In genomic region chr3:16480861-16481569, GRCh38 we compare ENCODE assay signal across 9 cellular contexts. TPM values are rescaled to one million over a fixed set of nuclear protein-coding genes. Genes with fewer than 3 reads are reported as not detected.
DNase-seq lines count a peak whose midpoint lies in the region; ATAC-seq, FAIRE-seq and TF ChIP-seq lines count a peak whose summit lies in the region.
"Had no signal": no experiment of that assay in that cellular context is flagged by ENCODE, and none has a peak within 500 bp of the region (broad histone marks: within the 10 kb centered on the region; RNA-seq: fewer than 3 reads in every experiment).

No MANE protein-coding gene starts in this region.

- H3K27me3 ChIP-seq in OCI-LY3 (ENCODE audit: low read depth, low read length) = no peaks in the 10 kb centered on the region
- peaks cover 0 to 7% of the 10 kb centered on the region in 2 experiments; a peak in 2 of 5 replicates for H3K27me3 ChIP-seq in HepG2 (ENCODE audit: control insufficient read depth in 1 of 2, insufficient read depth in 2 of 2, low read length in 2 of 2)

- no TSS peak for BruUV-seq in HepG2 (replicated peaks; lab: Mats Ljungman, UMichigan)

- WGBS in A549 (ENCODE audit: missing lambda C conversion rate) = 12% methylated on average over 5 of the region's 5 CpGs
- WGBS in HepG2 (ENCODE audit: low lambda C conversion rate) = 9% methylated on average over 5 of the region's 5 CpGs

- TF ChIP-seq CTCF in A549 (IDR thresholded peaks at IDR 0.05) (no peak), OCI-LY3 (IDR thresholded peaks at IDR 0.05; ENCODE audit: low read depth, low read length) (no peak), fibroblast of the aortic adventitia (IDR thresholded peaks at IDR 0.05; ENCODE audit: insufficient read depth, low read length) (no peak), HepG2 (CRISPR knock-in tag; IDR thresholded peaks at IDR 0.05) (no peak)

- TF ChIP-seq EP300 in A549 (IDR thresholded peaks at IDR 0.05) (peak in 1 of 2 experiments; percentile 63; a peak in 1 of 5 replicates), HepG2 (IDR thresholded peaks at IDR 0.05; ENCODE audit: low read depth in 2 of 2, low read length in 2 of 2) (no peak), HepG2 (CRISPR knock-in tag; IDR thresholded peaks at IDR 0.05; ENCODE audit: borderline replicate concordance) (no peak)

- peak overlapping the region; percentile 69 for H3K4me2 ChIP-seq in A549
- H3K4me2 ChIP-seq in OCI-LY3 (ENCODE audit: low read length) = peak overlapping the region; percentile 55
- no peak overlapping the region for H3K4me2 ChIP-seq in HepG2 (ENCODE audit: low read depth, low read length)

- POLR2A ChIA-PET in A549 (lab: Yijun Ruan, JAX) = no interaction called here
- POLR2A ChIA-PET in HepG2 (lab: Yijun Ruan, JAX) = no interaction called here

- CTCF ChIA-PET in A549 (lab: Yijun Ruan, JAX) = no interaction called here
- CTCF ChIA-PET in HepG2 (lab: Yijun Ruan, JAX; ENCODE audit: low intra/inter-chr PET ratio, low total read pairs) = no interaction called here

- no peaks in the 10 kb centered on the region for H3K9me3 ChIP-seq in A549
- no peaks in the 10 kb centered on the region for H3K9me3 ChIP-seq in OCI-LY3 (ENCODE audit: insufficient read depth, low read length)
- no peaks in the 10 kb centered on the region for H3K9me3 ChIP-seq in HepG2 (ENCODE audit: low read length)

- TF ChIP-seq RAD21 in A549 (conservative IDR thresholded peaks at IDR 0.05 in 1 of 2, IDR thresholded peaks at IDR 0.05 in 1 of 2) = no peak
- no peak for TF ChIP-seq RAD21 in HepG2 (CRISPR knock-in tag; IDR thresholded peaks at IDR 0.05)

- no peak overlapping the region for H3K9ac ChIP-seq in OCI-LY3 (ENCODE audit: low read length)
- no peak overlapping the region for H3K9ac ChIP-seq in HepG2 (ENCODE audit: insufficient read depth, low read depth, low read length)

- DNase-seq in A549 (ENCODE audit: low read depth in 1 of 2, low spot score in 1 of 2) (peak in 1 of 2 experiments; percentile 43), fibroblast of the aortic adventitia (ENCODE audit: low read depth) (peak; percentile 55), NCI-H187 treated with DMSO at 0.1 percent for 48 hours (lab: John Stamatoyannopoulos, UW) (no peak), HepG2 (ENCODE audit: low spot score) (no peak), G401 (ENCODE audit: low spot score) (no peak)
- DNase-seq in activated effector memory CD4-positive, alpha-beta T cell treated with Interleukin-2 at 50 U/mL for 16 hours = no peak
- DNase-seq: NCI-H69 had no signal

- H3K79me2 ChIP-seq in OCI-LY3 (ENCODE audit: low read length) = peaks cover 100% of the 10 kb centered on the region
- no peaks in the 10 kb centered on the region for H3K79me2 ChIP-seq in HepG2 (ENCODE audit: insufficient read depth, low read length)

- intact Hi-C loops in HepG2 (cut with micrococcal nuclease; ENCODE audit: unreplicated experiment) = no loop called here

- peaks cover 100% of the 10 kb centered on the region for H4K20me1 ChIP-seq in OCI-LY3 (ENCODE audit: insufficient read depth, low read length)
- no peaks in the 10 kb centered on the region for H4K20me1 ChIP-seq in HepG2 (ENCODE audit: insufficient read depth, low read length)

- in situ Hi-C loops in HepG2 (cut with HindIII; ENCODE audit: extremely low pct_ligation_motif_present, low pct_unique_long_range_greater_than_20kb) = no loop called here
- in situ Hi-C loops in G401 (cut with HindIII; ENCODE audit: low sequenced_read_pairs) = no loop called here

- peak overlapping the region; percentile 41 to 75; a peak in 5 of 6 replicates for H3K27ac ChIP-seq in A549
- no peak overlapping the region for H3K27ac ChIP-seq in OCI-LY3 (ENCODE audit: low read length)
- H3K27ac ChIP-seq in HepG2 (ENCODE audit: extremely low read length, insufficient read depth, low read length) = no peak overlapping the region

- no peak; a peak in 1 of 6 replicates for ATAC-seq in A549
- ATAC-seq in GM19324 (IDR thresholded peaks at IDR 0.05; ENCODE audit: low FRiP score, unreplicated experiment) = peak; percentile 42
- ATAC-seq in HepG2 = no peak

- FAIRE-seq in A549 (lab: Jason Lieb, UNC) = no peak
- no peak for FAIRE-seq in HepG2 (lab: Jason Lieb, UNC)

- H2AFZ ChIP-seq in OCI-LY3 (ENCODE audit: low read depth, low read length) = no peak overlapping the region
- H2AFZ ChIP-seq in HepG2 (ENCODE audit: low read length) = no peak overlapping the region

- no peak overlapping the region for H3K4me3 ChIP-seq in A549
- 0 out of 2 replicates have a peak overlapping the region, but pooled peaks have one; percentile 1 for H3K4me3 ChIP-seq in OCI-LY3 (ENCODE audit: low read length)
- H3K4me3 ChIP-seq in fibroblast of the aortic adventitia (ENCODE audit: low read depth, low read length) = no peak overlapping the region
- no peak overlapping the region for H3K4me3 ChIP-seq in HepG2 (replicated peaks in 1 of 3; ENCODE audit: insufficient read depth in 1 of 3, low read depth in 2 of 3, low read length in 3 of 3)

- H3K4me1 ChIP-seq in A549 = peaks cover 55% of the 10 kb centered on the region
- H3K4me1 ChIP-seq in OCI-LY3 (ENCODE audit: low read length) = peaks cover 61% of the 10 kb centered on the region
- no peaks in the 10 kb centered on the region for H3K4me1 ChIP-seq in HepG2 (ENCODE audit: insufficient read depth, low read length)

- no peak for TF ChIP-seq POLR2A in A549 (IDR thresholded peaks at IDR 0.05; ENCODE audit: low read length)
- TF ChIP-seq POLR2A in HepG2 (IDR thresholded peaks at IDR 0.05; ENCODE audit: insufficient read depth in 1 of 2, low read depth in 2 of 2, low read length in 2 of 2) = no peak

- H3K36me3 ChIP-seq in OCI-LY3 (replicated peaks; ENCODE audit: low read depth, low read length) = peaks cover 80% of the 10 kb centered on the region
- no peaks in the 10 kb centered on the region for H3K36me3 ChIP-seq in HepG2 (replicated peaks in 1 of 2; ENCODE audit: control insufficient read depth in 1 of 2, insufficient read depth in 2 of 2, low read length in 2 of 2)

TF ChIP-seq in A549, 52 proteins besides CTCF, POLR2A, EP300 and RAD21:
- TF ChIP-seq FOSL2 (IDR thresholded peaks at IDR 0.05) = no peak
- TF ChIP-seq FOSL2 (CRISPR knock-in tag; IDR thresholded peaks at IDR 0.05) = peak; percentile 16; the same call in 1 of the 2 replicates
- peak; percentile 47; the same call in 1 of the 2 replicates for TF ChIP-seq GATA3 (IDR thresholded peaks at IDR 0.05; ENCODE audit: borderline replicate concordance)
- TF ChIP-seq HEYL (CRISPR knock-in tag; IDR thresholded peaks at IDR 0.05) = no peak

TF ChIP-seq in HepG2, 621 proteins besides CTCF, POLR2A, EP300 and RAD21 (continues in another document):
- TF ChIP-seq SRY (CRISPR knock-in tag; IDR thresholded peaks at IDR 0.05) = no peak
- TF ChIP-seq ZNF333 (CRISPR knock-in tag; IDR thresholded peaks at IDR 0.05; ENCODE audit: borderline replicate concordance) = no peak
- no peak for TF ChIP-seq GLI4 (CRISPR knock-in tag; IDR thresholded peaks at IDR 0.05; ENCODE audit: borderline replicate concordance)
- TF ChIP-seq ZNF878 (CRISPR knock-in tag; IDR thresholded peaks at IDR 0.05) = no peak
- no peak for TF ChIP-seq ZSCAN21 (CRISPR knock-in tag; IDR thresholded peaks at IDR 0.05; ENCODE audit: borderline replicate concordance)
- TF ChIP-seq POGK (CRISPR knock-in tag; conservative IDR thresholded peaks at IDR 0.05) = no peak

RNA-seq across cellular contexts. Expression of gene RFTN1, which starts 32.5 kb away (rescaled TPM):
- polyA plus RNA-seq in A549 (2011; rRNA removed) = 1.6 and 1.8 TPM in 2 replicates
- polyA plus RNA-seq in A549 (2012; cell fraction: cytosol; rRNA removed) = 0.63 and 1.1 TPM in 2 replicates
- 1.4 and 1.6 TPM in 2 replicates for polyA plus RNA-seq in A549 (2012; cell fraction: nucleus; rRNA removed)
- 3.7 to 4.7 TPM (median 4.5 TPM) in 3 replicates for polyA plus RNA-seq in A549 (2017; fragmentation: RNase III; extraction: RNeasy Plus Mini Kit Qiagen cat#74134 plus additional on column Dnase treatment)
- polyA minus RNA-seq in A549 (2011; rRNA and poly(A)+ RNA removed) = 1.7 and 2.1 TPM in 2 replicates
- total RNA-seq in fibroblast of the aortic adventitia (ENCODE audit: low replicate concordance) = 47.7 and 54.7 TPM in 2 replicates
- total RNA-seq in HepG2 (2016; rRNA removed; fragmentation: Illumina TruSeq; extraction: Trizol) = not detected in 2 replicates
- 0.40 TPM in 1 of 2 replicates, not detected in the other for total RNA-seq in HepG2 (2016; cell fraction: cytosol; rRNA removed; fragmentation: Illumina TruSeq; extraction: Trizol; ENCODE audit: low read depth)
- not detected in 2 replicates for total RNA-seq in HepG2 (2016; cell fraction: insoluble cytoplasmic fraction; rRNA removed; fragmentation: Illumina TruSeq; extraction: Trizol)
- not detected in 2 replicates for total RNA-seq in HepG2 (2016; cell fraction: membrane; rRNA removed; fragmentation: Illumina TruSeq; extraction: Trizol)
- not detected in 2 replicates for total RNA-seq in HepG2 (2016; cell fraction: nucleus; rRNA removed; fragmentation: Illumina TruSeq; extraction: Trizol)
- polyA plus RNA-seq in HepG2 (2011; rRNA removed) = 0.24 TPM in 1 of 2 replicates, not detected in the other
- polyA plus RNA-seq in HepG2 (2011; cell fraction: cytosol; rRNA removed) = 0.08 and 0.22 TPM in 2 replicates
- polyA plus RNA-seq in HepG2 (2011; cell fraction: nucleus; rRNA removed) = 0.23 and 0.29 TPM in 2 replicates
- polyA plus RNA-seq in HepG2 (2012) = 0.30 and 0.35 TPM in 2 replicates
- polyA plus RNA-seq in HepG2 (2016; cell fraction: cytosol; fragmentation: Illumina TruSeq; extraction: Trizol; ENCODE audit: low read depth) = not detected in 2 replicates
- not detected in 2 replicates for polyA plus RNA-seq in HepG2 (2016; cell fraction: insoluble cytoplasmic fraction; fragmentation: Illumina TruSeq; extraction: Trizol; ENCODE audit: low read depth)
- polyA plus RNA-seq in HepG2 (2016; cell fraction: membrane; fragmentation: Illumina TruSeq; extraction: Trizol; ENCODE audit: low read depth) = not detected in 2 replicates
- not detected in 2 replicates for polyA plus RNA-seq in HepG2 (2016; cell fraction: nucleus; fragmentation: Illumina TruSeq; extraction: Trizol; ENCODE audit: insufficient read depth, low read depth)
- 0.12 TPM in 1 of 2 replicates, not detected in the other for polyA minus RNA-seq in HepG2 (2011; rRNA and poly(A)+ RNA removed; ENCODE audit: low replicate concordance)
- polyA minus RNA-seq in HepG2 (2011; cell fraction: cytosol; rRNA and poly(A)+ RNA removed) = not detected in 2 replicates
- not detected in 2 replicates for polyA minus RNA-seq in HepG2 (2011; cell fraction: nucleus; rRNA and poly(A)+ RNA removed)
- 11.6 and 21.3 TPM in 2 replicates for total RNA-seq in G401 (2014; rRNA removed; shearing (Covaris generic))

Comparison
In these comparisons a context has a peak if more than half of its experiments do, and no peak if none do; other contexts are left out.
1. H3K27ac ChIP-seq: peak in A549 (2 of 2); none in OCI-LY3 (single experiment) and HepG2 (single experiment).